Comparison of ENCODE assay signal across 15 cellular contexts in genomic region chr10:80259405-80259871, GRCh38. TPM values are rescaled to one million over a fixed set of nuclear protein-coding genes. Genes with fewer than 3 reads are reported as not detected.
DNase-seq lines count a peak whose midpoint lies in the region; ATAC-seq, FAIRE-seq and TF ChIP-seq lines count a peak whose summit lies in the region.
"Had no signal": no experiment of that assay in that cellular context is flagged by ENCODE, and none has a peak within 500 bp of the region (broad histone marks: within the 10 kb centered on the region; RNA-seq: fewer than 3 reads in every experiment).

No MANE protein-coding gene starts in this region.

- no peak overlapping the region for H2AK5ac ChIP-seq in mesendoderm (ENCODE audit: low read length)

- H3K4me1 Mint-ChIP-seq in activated T-cell treated with anti-CD3 and anti-CD28 coated beads, Interleukin-2, amount 50 U/mL, for 72 hours (ENCODE audit: low read depth) = no peaks in the 10 kb centered on the region
- no peaks in the 10 kb centered on the region for H3K4me1 Mint-ChIP-seq in immature natural killer cell

- no peak overlapping the region for H4K8ac ChIP-seq in mesendoderm (ENCODE audit: low read depth, low read length)

- H3K27ac ChIP-seq in mesendoderm (ENCODE audit: low read depth, low read length) = no peak overlapping the region
- H3K27ac ChIP-seq: A549 had no signal

- H3K27ac Mint-ChIP-seq in activated T-cell treated with anti-CD3 and anti-CD28 coated beads, Interleukin-2, amount 50 U/mL, for 72 hours = no peak overlapping the region
- no peak overlapping the region for H3K27ac Mint-ChIP-seq in immature natural killer cell

- H3K4me3 Mint-ChIP-seq in activated T-cell treated with anti-CD3 and anti-CD28 coated beads, Interleukin-2, amount 50 U/mL, for 72 hours = no peak overlapping the region
- H3K4me3 Mint-ChIP-seq in immature natural killer cell = no peak overlapping the region

- H3K79me2 ChIP-seq in mesendoderm (ENCODE audit: control insufficient read depth, insufficient read depth, low read length) = no peaks in the 10 kb centered on the region

- no CpG with 5 or more reads among the region's 6 CpGs for WGBS in mesendoderm (ENCODE audit: extremely low coverage, insufficient coverage, low lambda C conversion rate)

- no peak for FAIRE-seq in H54 (lab: Jason Lieb, UNC)
- FAIRE-seq: A549, H1 had no signal

- no peak overlapping the region for H2BK5ac ChIP-seq in mesendoderm (ENCODE audit: low read length)

- H3K79me1 ChIP-seq in mesendoderm (ENCODE audit: low read length) = no peaks in the 10 kb centered on the region

- DNase-seq in EH (ENCODE audit: low read depth) (peak; percentile 43), ecto neural progenitor cell (ENCODE audit: low spot score) (peak; percentile 35), mesendoderm (peak; percentile 33), H54 (ENCODE audit: insufficient read length, low spot score) (no peak), immature natural killer cell (no peak)
- DNase-seq in activated CD4-positive, alpha-beta T cell treated with anti-CD3 and anti-CD28 coated beads, Interleukin-2, amount 50 U/mL, for 48 hours = no peak
- DNase-seq in activated T-cell treated with anti-CD3 and anti-CD28 coated beads, Interleukin-2, amount 50 U/mL, for 72 hours = no peak
- DNase-seq: C1 segment of cervical spinal cord, DMS79 treated with DMSO at 0.1 percent for 48 hours, GF-D8, NCI-H146, NCI-H2081 treated with DMSO at 0.1 percent for 48 hours had no signal

- no peak for TF ChIP-seq EP300 in Ishikawa (IDR thresholded peaks at IDR 0.05; ENCODE audit: borderline replicate concordance)

- no peak overlapping the region for H3K18ac ChIP-seq in mesendoderm (ENCODE audit: low read length)

- H3K4me2 ChIP-seq in mesendoderm (ENCODE audit: low read length) = no peak overlapping the region
- H3K4me2 ChIP-seq: A549 had no signal

- no peaks in the 10 kb centered on the region for H3K27me3 ChIP-seq in mesendoderm (ENCODE audit: insufficient read depth, low read length, poor library complexity)

- no peak overlapping the region for H3K9ac ChIP-seq in mesendoderm (ENCODE audit: low read length)

- no peak for ATAC-seq in activated T-cell treated with anti-CD3 and anti-CD28 coated beads, Interleukin-2, amount 50 U/mL, for 72 hours (replicated peaks in 1 of 2)

- no peaks in the 10 kb centered on the region for H3K36me3 ChIP-seq in mesendoderm (ENCODE audit: control insufficient read depth, insufficient read depth, low read length)

- H2BK120ac ChIP-seq in mesendoderm (ENCODE audit: low read depth, low read length) = no peak overlapping the region

- H3K23ac ChIP-seq in mesendoderm (ENCODE audit: low read length) = no peak overlapping the region

- H3K9me3 Mint-ChIP-seq in activated T-cell treated with anti-CD3 and anti-CD28 coated beads, Interleukin-2, amount 50 U/mL, for 72 hours = no peaks in the 10 kb centered on the region
- H3K9me3 Mint-ChIP-seq in immature natural killer cell = no peaks in the 10 kb centered on the region

- H3K36me3 Mint-ChIP-seq in activated T-cell treated with anti-CD3 and anti-CD28 coated beads, Interleukin-2, amount 50 U/mL, for 72 hours (ENCODE audit: insufficient read depth in 2 of 2) = no peaks in the 10 kb centered on the region
- H3K36me3 Mint-ChIP-seq in immature natural killer cell = no peaks in the 10 kb centered on the region

- H3K4me1 ChIP-seq in mesendoderm (ENCODE audit: control insufficient read depth, low read depth, low read length) = peaks cover under 1% of the 10 kb centered on the region
- H3K4me1 ChIP-seq: A549 had no signal

- TF ChIP-seq RAD21 in Ishikawa (IDR thresholded peaks at IDR 0.05; ENCODE audit: low read depth) = no peak

- H4K5ac ChIP-seq in mesendoderm (ENCODE audit: low read length) = no peak overlapping the region

- H3K56ac ChIP-seq in mesendoderm (ENCODE audit: low read length) = no peak overlapping the region

- H2BK15ac ChIP-seq in mesendoderm (replicated peaks; ENCODE audit: low read depth) = no peak overlapping the region

- H3K27me3 Mint-ChIP-seq in activated T-cell treated with anti-CD3 and anti-CD28 coated beads, Interleukin-2, amount 50 U/mL, for 72 hours (ENCODE audit: low read depth) = peaks cover 11% of the 10 kb centered on the region
- peaks cover 0 to 5% (median 2%) of the 10 kb centered on the region in 3 donors for H3K27me3 Mint-ChIP-seq in immature natural killer cell (ENCODE audit: low read depth in 3 of 3)

- no peak for TF ChIP-seq POLR2A in H54 (IDR thresholded peaks at IDR 0.05; ENCODE audit: low read depth, low read length)

- H3K4me3 ChIP-seq in mesendoderm (ENCODE audit: low read length) = no peak overlapping the region
- H3K4me3 ChIP-seq: A549 had no signal

- H3K4ac ChIP-seq in mesendoderm (ENCODE audit: low read depth, low read length) = no peak overlapping the region

TF ChIP-seq in Ishikawa, 13 proteins besides CTCF, POLR2A, EP300 and RAD21:
- TF ChIP-seq FOXM1 (IDR thresholded peaks at IDR 0.05; ENCODE audit: borderline replicate concordance, low read depth) (no peak), TEAD4 (IDR thresholded peaks at IDR 0.05) (peak; percentile 46; the same call in 1 of the 2 replicates), CEBPB (IDR thresholded peaks at IDR 0.05) (peak; percentile 89)

RNA-seq across cellular contexts. Expression of gene MAT1A, which starts 30.0 kb away (rescaled TPM):
- polyA plus RNA-seq in mesendoderm (2013, experiment 1 of 2) = 0.60 TPM
- 0.76 TPM for polyA plus RNA-seq in mesendoderm (2013, experiment 2 of 2)
- total RNA-seq in activated T-cell treated with anti-CD3 and anti-CD28 coated beads, Interleukin-2, amount 50 U/mL, for 72 hours = not detected
- not detected for polyA plus RNA-seq in immature natural killer cell

RNA-seq across cellular contexts. Expression of gene ANXA11, which starts 54.1 kb away (rescaled TPM):
- 235 TPM for polyA plus RNA-seq in mesendoderm (2013, experiment 1 of 2)
- polyA plus RNA-seq in mesendoderm (2013, experiment 2 of 2) = 239 TPM
- 100 to 1,000 TPM; 207 to 229 TPM for total RNA-seq in activated T-cell treated with anti-CD3 and anti-CD28 coated beads, Interleukin-2, amount 50 U/mL, for 72 hours
- 100 to 1,000 TPM; 136 to 270 (median 181) TPM for polyA plus RNA-seq in immature natural killer cell

Comparison
In these comparisons a context has a peak if more than half of its experiments do, and no peak if none do; other contexts are left out.
1. DNase-seq: peak in EH (single experiment), ecto neural progenitor cell (single experiment) and mesendoderm (single experiment); none in activated CD4-positive, alpha-beta T cell treated with anti-CD3 and anti-CD28 coated beads, Interleukin-2, amount 50 U/mL, for 48 hours (0 of 2), H54 (single experiment), activated T-cell treated with anti-CD3 and anti-CD28 coated beads, Interleukin-2, amount 50 U/mL, for 72 hours (0 of 2) and immature natural killer cell (0 of 3).